In the genomic region with DNA sequence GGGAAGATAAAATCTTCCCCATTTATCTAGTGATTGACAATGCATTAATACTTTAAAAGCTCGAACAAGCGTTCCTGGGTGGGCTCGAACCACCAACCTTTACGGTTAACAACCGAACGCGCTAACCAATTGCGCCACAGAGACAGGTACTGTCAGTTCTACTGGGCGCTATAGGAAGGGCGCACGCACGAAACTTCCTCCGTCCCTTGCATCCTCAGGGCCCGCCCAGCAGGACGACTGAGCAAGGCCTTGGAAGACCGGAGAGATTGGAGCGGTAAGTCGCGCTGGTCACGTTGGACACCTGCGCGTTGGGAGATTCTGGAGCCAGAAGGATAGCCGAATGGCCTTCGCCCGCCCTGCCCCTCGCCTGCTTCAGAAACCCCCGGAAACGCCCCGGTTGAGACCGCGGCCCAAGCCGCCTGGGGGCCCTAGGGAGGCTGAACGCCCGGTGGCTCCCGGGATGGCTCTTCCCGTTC, we compare ENCODE assay signal across 1 cellular context.
TF ChIP-seq lines count a peak whose summit lies in the region.

No MANE protein-coding gene starts in this region.

TF ChIP-seq in HEK293, 187 proteins besides CTCF, POLR2A, EP300 and RAD21 (continued from another document):
- TF ChIP-seq, protein P1, sequence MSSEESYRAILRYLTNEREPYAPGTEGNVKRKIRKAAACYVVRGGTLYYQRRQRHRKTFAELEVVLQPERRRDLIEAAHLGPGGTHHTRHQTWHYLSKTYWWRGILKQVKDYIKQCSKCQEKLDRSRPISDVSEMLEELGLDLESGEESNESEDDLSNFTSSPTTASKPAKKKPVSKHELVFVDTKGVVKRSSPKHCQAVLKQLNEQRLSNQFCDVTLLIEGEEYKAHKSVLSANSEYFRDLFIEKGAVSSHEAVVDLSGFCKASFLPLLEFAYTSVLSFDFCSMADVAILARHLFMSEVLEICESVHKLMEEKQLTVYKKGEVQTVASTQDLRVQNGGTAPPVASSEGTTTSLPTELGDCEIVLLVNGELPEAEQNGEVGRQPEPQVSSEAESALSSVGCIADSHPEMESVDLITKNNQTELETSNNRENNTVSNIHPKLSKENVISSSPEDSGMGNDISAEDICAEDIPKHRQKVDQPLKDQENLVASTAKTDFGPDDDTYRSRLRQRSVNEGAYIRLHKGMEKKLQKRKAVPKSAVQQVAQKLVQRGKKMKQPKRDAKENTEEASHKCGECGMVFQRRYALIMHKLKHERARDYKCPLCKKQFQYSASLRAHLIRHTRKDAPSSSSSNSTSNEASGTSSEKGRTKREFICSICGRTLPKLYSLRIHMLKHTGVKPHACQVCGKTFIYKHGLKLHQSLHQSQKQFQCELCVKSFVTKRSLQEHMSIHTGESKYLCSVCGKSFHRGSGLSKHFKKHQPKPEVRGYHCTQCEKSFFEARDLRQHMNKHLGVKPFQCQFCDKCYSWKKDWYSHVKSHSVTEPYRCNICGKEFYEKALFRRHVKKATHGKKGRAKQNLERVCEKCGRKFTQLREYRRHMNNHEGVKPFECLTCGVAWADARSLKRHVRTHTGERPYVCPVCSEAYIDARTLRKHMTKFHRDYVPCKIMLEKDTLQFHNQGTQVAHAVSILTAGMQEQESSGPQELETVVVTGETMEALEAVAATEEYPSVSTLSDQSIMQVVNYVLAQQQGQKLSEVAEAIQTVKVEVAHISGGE (tag by site-specific recombination; conservative IDR thresholded peaks at IDR 0.05; ENCODE audit: low read depth): peak; percentile 70
- peak; percentile 91 for TF ChIP-seq ZBTB17 (tag by site-specific recombination; IDR thresholded peaks at IDR 0.05)
- peak; percentile 98 for TF ChIP-seq ZBTB8A (tag by site-specific recombination; IDR thresholded peaks at IDR 0.05)
- TF ChIP-seq ZNF629 (tag by site-specific recombination; IDR thresholded peaks at IDR 0.05): peak; percentile 73
- TF ChIP-seq, protein P2, sequence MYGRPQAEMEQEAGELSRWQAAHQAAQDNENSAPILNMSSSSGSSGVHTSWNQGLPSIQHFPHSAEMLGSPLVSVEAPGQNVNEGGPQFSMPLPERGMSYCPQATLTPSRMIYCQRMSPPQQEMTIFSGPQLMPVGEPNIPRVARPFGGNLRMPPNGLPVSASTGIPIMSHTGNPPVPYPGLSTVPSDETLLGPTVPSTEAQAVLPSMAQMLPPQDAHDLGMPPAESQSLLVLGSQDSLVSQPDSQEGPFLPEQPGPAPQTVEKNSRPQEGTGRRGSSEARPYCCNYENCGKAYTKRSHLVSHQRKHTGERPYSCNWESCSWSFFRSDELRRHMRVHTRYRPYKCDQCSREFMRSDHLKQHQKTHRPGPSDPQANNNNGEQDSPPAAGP (tag by site-specific recombination; IDR thresholded peaks at IDR 0.05): peak; percentile 78; the same call in 1 of the 2 replicates
- TF ChIP-seq ZNF843 (tag by site-specific recombination; IDR thresholded peaks at IDR 0.05): 0 out of 2 replicates have a peak, but pooled peaks have one; percentile 26
- peak; percentile 78 for TF ChIP-seq ZNF341 (tag by site-specific recombination; IDR thresholded peaks at IDR 0.05; ENCODE audit: low read depth)
- TF ChIP-seq KLF8 (tag by site-specific recombination; IDR thresholded peaks at IDR 0.05): peak; percentile 75
- TF ChIP-seq ZBTB20 (tag by site-specific recombination; IDR thresholded peaks at IDR 0.05): peak; percentile 70
- TF ChIP-seq IKZF3 (tag by site-specific recombination; IDR thresholded peaks at IDR 0.05): peak; percentile 67; the same call in 1 of the 2 replicates
- TF ChIP-seq, protein P3, sequence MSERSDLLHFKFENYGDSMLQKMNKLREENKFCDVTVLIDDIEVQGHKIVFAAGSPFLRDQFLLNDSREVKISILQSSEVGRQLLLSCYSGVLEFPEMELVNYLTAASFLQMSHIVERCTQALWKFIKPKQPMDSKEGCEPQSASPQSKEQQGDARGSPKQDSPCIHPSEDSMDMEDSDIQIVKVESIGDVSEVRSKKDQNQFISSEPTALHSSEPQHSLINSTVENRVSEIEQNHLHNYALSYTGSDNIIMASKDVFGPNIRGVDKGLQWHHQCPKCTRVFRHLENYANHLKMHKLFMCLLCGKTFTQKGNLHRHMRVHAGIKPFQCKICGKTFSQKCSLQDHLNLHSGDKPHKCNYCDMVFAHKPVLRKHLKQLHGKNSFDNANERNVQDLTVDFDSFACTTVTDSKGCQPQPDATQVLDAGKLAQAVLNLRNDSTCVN (tag by site-specific recombination; optimal IDR thresholded peaks at IDR 0.05): peak; percentile 40
- peak; percentile 45; the same call in 1 of the 2 replicates for TF ChIP-seq SP3 (tag by site-specific recombination; IDR thresholded peaks at IDR 0.05)
- TF ChIP-seq, protein P4, sequence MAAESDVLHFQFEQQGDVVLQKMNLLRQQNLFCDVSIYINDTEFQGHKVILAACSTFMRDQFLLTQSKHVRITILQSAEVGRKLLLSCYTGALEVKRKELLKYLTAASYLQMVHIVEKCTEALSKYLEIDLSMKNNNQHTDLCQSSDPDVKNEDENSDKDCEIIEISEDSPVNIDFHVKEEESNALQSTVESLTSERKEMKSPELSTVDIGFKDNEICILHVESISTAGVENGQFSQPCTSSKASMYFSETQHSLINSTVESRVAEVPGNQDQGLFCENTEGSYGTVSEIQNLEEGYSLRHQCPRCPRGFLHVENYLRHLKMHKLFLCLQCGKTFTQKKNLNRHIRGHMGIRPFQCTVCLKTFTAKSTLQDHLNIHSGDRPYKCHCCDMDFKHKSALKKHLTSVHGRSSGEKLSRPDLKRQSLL (tag by site-specific recombination; IDR thresholded peaks at IDR 0.05): peak; percentile 81; the same call in 1 of the 2 replicates
- TF ChIP-seq ZNF394 (tag by site-specific recombination; IDR thresholded peaks at IDR 0.05; ENCODE audit: borderline replicate concordance): peak; percentile 69; the same call in 1 of the 2 replicates
- peak; percentile 36 for TF ChIP-seq KLF9 (tag by site-specific recombination; IDR thresholded peaks at IDR 0.05; ENCODE audit: low read depth)
- TF ChIP-seq, protein P5, sequence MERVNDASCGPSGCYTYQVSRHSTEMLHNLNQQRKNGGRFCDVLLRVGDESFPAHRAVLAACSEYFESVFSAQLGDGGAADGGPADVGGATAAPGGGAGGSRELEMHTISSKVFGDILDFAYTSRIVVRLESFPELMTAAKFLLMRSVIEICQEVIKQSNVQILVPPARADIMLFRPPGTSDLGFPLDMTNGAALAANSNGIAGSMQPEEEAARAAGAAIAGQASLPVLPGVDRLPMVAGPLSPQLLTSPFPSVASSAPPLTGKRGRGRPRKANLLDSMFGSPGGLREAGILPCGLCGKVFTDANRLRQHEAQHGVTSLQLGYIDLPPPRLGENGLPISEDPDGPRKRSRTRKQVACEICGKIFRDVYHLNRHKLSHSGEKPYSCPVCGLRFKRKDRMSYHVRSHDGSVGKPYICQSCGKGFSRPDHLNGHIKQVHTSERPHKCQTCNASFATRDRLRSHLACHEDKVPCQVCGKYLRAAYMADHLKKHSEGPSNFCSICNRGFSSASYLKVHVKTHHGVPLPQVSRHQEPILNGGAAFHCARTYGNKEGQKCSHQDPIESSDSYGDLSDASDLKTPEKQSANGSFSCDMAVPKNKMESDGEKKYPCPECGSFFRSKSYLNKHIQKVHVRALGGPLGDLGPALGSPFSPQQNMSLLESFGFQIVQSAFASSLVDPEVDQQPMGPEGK (tag by site-specific recombination; IDR thresholded peaks at IDR 0.05): peak; percentile 71; the same call in 1 of the 2 replicates
- TF ChIP-seq, protein P6, sequence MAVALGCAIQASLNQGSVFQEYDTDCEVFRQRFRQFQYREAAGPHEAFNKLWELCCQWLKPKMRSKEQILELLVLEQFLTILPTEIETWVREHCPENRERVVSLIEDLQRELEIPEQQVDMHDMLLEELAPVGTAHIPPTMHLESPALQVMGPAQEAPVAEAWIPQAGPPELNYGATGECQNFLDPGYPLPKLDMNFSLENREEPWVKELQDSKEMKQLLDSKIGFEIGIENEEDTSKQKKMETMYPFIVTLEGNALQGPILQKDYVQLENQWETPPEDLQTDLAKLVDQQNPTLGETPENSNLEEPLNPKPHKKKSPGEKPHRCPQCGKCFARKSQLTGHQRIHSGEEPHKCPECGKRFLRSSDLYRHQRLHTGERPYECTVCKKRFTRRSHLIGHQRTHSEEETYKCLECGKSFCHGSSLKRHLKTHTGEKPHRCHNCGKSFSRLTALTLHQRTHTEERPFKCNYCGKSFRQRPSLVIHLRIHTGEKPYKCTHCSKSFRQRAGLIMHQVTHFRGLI (tag by site-specific recombination; IDR thresholded peaks at IDR 0.05): peak; percentile 54; the same call in 1 of the 2 replicates
- 0 out of 2 replicates have a peak, but pooled peaks have one; percentile 15 for TF ChIP-seq WT1 (tag by site-specific recombination; IDR thresholded peaks at IDR 0.05)
- TF ChIP-seq ZNF366 (tag by site-specific recombination; conservative IDR thresholded peaks at IDR 0.05): peak; percentile 66
- peak; percentile 88 for TF ChIP-seq ZNF501 (tag by site-specific recombination; IDR thresholded peaks at IDR 0.05)
- peak; percentile 63 for TF ChIP-seq GLIS2 (tag by site-specific recombination; IDR thresholded peaks at IDR 0.05)
- 0 out of 2 replicates have a peak, but pooled peaks have one; percentile 55 for TF ChIP-seq KLF10 (tag by site-specific recombination; IDR thresholded peaks at IDR 0.05)
- TF ChIP-seq ZNF660 (tag by site-specific recombination; IDR thresholded peaks at IDR 0.05): peak; percentile 87
- 0 out of 2 replicates have a peak, but pooled peaks have one; percentile 72 for TF ChIP-seq ZNF391 (tag by site-specific recombination; IDR thresholded peaks at IDR 0.05; ENCODE audit: borderline replicate concordance, low read depth)
- TF ChIP-seq ZNF561 (tag by site-specific recombination; IDR thresholded peaks at IDR 0.05; ENCODE audit: borderline replicate concordance): 0 out of 2 replicates have a peak, but pooled peaks have one; percentile 35
- peak; percentile 81 for TF ChIP-seq SP7 (tag by site-specific recombination; IDR thresholded peaks at IDR 0.05)
- TF ChIP-seq SP2 (tag by site-specific recombination; IDR thresholded peaks at IDR 0.05): peak; percentile 70
- peak; percentile 80 for TF ChIP-seq ZFP37 (tag by site-specific recombination; IDR thresholded peaks at IDR 0.05)
- peak; percentile 73 for TF ChIP-seq ZNF324 (tag by site-specific recombination; IDR thresholded peaks at IDR 0.05)
- TF ChIP-seq ZNF335 (tag by site-specific recombination; conservative IDR thresholded peaks at IDR 0.05): peak; percentile 54; the same call in 1 of the 2 replicates
- peak; percentile 41; the same call in 1 of the 2 replicates for TF ChIP-seq GLIS1 (tag by site-specific recombination; IDR thresholded peaks at IDR 0.05)
- peak; percentile 84; the same call in 1 of the 2 replicates for TF ChIP-seq ZNF2 (tag by site-specific recombination; IDR thresholded peaks at IDR 0.05)
- peak; percentile 95 for TF ChIP-seq ZEB2 (tag by site-specific recombination; IDR thresholded peaks at IDR 0.05)
- 0 out of 2 replicates have a peak, but pooled peaks have one; percentile 23 for TF ChIP-seq KLF1 (tag by site-specific recombination; IDR thresholded peaks at IDR 0.05)
- TF ChIP-seq, protein P7, sequence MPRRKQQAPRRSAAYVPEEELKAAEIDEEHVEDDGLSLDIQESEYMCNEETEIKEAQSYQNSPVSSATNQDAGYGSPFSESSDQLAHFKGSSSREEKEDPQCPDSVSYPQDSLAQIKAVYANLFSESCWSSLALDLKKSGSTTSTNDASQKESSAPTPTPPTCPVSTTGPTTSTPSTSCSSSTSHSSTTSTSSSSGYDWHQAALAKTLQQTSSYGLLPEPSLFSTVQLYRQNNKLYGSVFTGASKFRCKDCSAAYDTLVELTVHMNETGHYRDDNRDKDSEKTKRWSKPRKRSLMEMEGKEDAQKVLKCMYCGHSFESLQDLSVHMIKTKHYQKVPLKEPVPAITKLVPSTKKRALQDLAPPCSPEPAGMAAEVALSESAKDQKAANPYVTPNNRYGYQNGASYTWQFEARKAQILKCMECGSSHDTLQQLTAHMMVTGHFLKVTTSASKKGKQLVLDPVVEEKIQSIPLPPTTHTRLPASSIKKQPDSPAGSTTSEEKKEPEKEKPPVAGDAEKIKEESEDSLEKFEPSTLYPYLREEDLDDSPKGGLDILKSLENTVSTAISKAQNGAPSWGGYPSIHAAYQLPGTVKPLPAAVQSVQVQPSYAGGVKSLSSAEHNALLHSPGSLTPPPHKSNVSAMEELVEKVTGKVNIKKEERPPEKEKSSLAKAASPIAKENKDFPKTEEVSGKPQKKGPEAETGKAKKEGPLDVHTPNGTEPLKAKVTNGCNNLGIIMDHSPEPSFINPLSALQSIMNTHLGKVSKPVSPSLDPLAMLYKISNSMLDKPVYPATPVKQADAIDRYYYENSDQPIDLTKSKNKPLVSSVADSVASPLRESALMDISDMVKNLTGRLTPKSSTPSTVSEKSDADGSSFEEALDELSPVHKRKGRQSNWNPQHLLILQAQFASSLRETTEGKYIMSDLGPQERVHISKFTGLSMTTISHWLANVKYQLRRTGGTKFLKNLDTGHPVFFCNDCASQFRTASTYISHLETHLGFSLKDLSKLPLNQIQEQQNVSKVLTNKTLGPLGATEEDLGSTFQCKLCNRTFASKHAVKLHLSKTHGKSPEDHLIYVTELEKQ (tag by site-specific recombination; IDR thresholded peaks at IDR 0.05; ENCODE audit: borderline replicate concordance): peak; percentile 55; the same call in 1 of the 2 replicates
- TF ChIP-seq, protein P8, sequence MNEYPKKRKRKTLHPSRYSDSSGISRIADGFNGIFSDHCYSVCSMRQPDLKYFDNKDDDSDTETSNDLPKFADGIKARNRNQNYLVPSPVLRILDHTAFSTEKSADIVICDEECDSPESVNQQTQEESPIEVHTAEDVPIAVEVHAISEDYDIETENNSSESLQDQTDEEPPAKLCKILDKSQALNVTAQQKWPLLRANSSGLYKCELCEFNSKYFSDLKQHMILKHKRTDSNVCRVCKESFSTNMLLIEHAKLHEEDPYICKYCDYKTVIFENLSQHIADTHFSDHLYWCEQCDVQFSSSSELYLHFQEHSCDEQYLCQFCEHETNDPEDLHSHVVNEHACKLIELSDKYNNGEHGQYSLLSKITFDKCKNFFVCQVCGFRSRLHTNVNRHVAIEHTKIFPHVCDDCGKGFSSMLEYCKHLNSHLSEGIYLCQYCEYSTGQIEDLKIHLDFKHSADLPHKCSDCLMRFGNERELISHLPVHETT (tag by site-specific recombination; IDR thresholded peaks at IDR 0.05): peak; percentile 39; the same call in 1 of the 2 replicates
- 0 out of 2 replicates have a peak, but pooled peaks have one; percentile 19 for TF ChIP-seq REPIN1 (tag by site-specific recombination; IDR thresholded peaks at IDR 0.05; ENCODE audit: low read depth)
- TF ChIP-seq ZNF10 (tag by site-specific recombination; IDR thresholded peaks at IDR 0.05): peak; percentile 83
- peak; percentile 16; the same call in 1 of the 2 replicates for TF ChIP-seq ZBTB21 (tag by site-specific recombination; IDR thresholded peaks at IDR 0.05)
